Comparison of ENCODE assay signal across 28 cellular contexts in genomic region chr2:142285480-142285879, GRCh38.
"Had no signal": no experiment of that assay in that cellular context is flagged by ENCODE, and none has a peak within 500 bp of the region (broad histone marks: within the 10 kb centered on the region; RNA-seq: fewer than 3 reads in every experiment).

No MANE protein-coding gene starts in this region.

- H3K27me3 Mint-ChIP-seq: naive B cell; progenitor cell of endocrine pancreas; stimulated activated memory B cell treated with anti-CD40 and anti-IgM and Interleukin-4, amounts not matched to agents 10 μg/mL and 1 μg/mL and 100 μg/mL, for 72 hours; stimulated activated naive CD8-positive, alpha-beta T cell treated with anti-CD3 and anti-CD28 coated beads, Interleukin-15, amount 100 ng/mL, for 72 hours had no signal

- H3K4me1 Mint-ChIP-seq: immature natural killer cell; naive B cell; natural killer cell; stimulated activated memory B cell treated with anti-CD40 and anti-IgM and Interleukin-4, amounts not matched to agents 10 μg/mL and 1 μg/mL and 100 μg/mL, for 72 hours; stimulated activated naive CD8-positive, alpha-beta T cell treated with anti-CD3 and anti-CD28 coated beads, Interleukin-15, amount 100 ng/mL, for 72 hours had no signal

- H3K27ac Mint-ChIP-seq: immature natural killer cell; mesothelial cell of epicardium; natural killer cell; nephron progenitor cell; progenitor cell of endocrine pancreas; stimulated activated memory B cell treated with anti-CD40 and anti-IgM and Interleukin-4, amounts not matched to agents 10 μg/mL and 1 μg/mL and 100 μg/mL, for 72 hours; stimulated activated naive CD8-positive, alpha-beta T cell treated with anti-CD3 and anti-CD28 coated beads, Interleukin-15, amount 100 ng/mL, for 72 hours had no signal

- H3K9me3 Mint-ChIP-seq: mesothelial cell of epicardium; nephron progenitor cell; stimulated activated memory B cell treated with anti-CD40 and anti-IgM and Interleukin-4, amounts not matched to agents 10 μg/mL and 1 μg/mL and 100 μg/mL, for 72 hours had no signal

- DNase-seq: hypothalamus; immature natural killer cell; kidney; left colon; left lung; lower lobe of right lung; mammary epithelial cell; mesenchymal stem cell; naive B cell; natural killer cell; nephron progenitor cell; ovary; right lobe of liver; stimulated activated CD4-positive, alpha-beta T cell treated with anti-CD3 and anti-CD28 coated beads, Interleukin-1b, Interleukin-23, amount 100 ng/mL, for 48 hours; stimulated activated CD4-positive, alpha-beta T cell treated with anti-CD3 and anti-CD28 coated beads, Interleukin-2, amount 100 ng/mL, for 48 hours; stimulated activated CD4-positive, alpha-beta T cell treated with anti-CD3 and anti-CD28 coated beads, Interleukin-4, amount 100 ng/mL, for 4 hours; stimulated activated CD8-positive, alpha-beta memory T cell treated with anti-CD3 and anti-CD28 coated beads, Interleukin-4, amount 100 ng/mL, for 48 hours; stimulated activated naive CD4-positive, alpha-beta T cell treated with Interleukin-2 at 50 U/mL for 16 hours; stimulated activated naive CD8-positive, alpha-beta T cell treated with anti-CD3 and anti-CD28 coated beads, Interleukin-15, amount 100 ng/mL, for 72 hours; substantia nigra had no signal

- H3K4me2 ChIP-seq: smooth muscle cell had no signal

- H3K4me1 ChIP-seq: left lung, lower lobe of right lung, right atrium auricular region, right lobe of liver, tibial nerve, upper lobe of left lung, vagina had no signal

- H3K27ac ChIP-seq: left lung, lower lobe of right lung, ovary, right atrium auricular region, right lobe of liver, tibial nerve, upper lobe of left lung, vagina had no signal

- H3K9me3 ChIP-seq: left lung, lower lobe of right lung, ovary, right atrium auricular region, right lobe of liver, tibial nerve, upper lobe of left lung, vagina had no signal

- H3K36me3 ChIP-seq: left lung, lower lobe of right lung, ovary, right atrium auricular region, right lobe of liver, tibial nerve, upper lobe of left lung, vagina had no signal

- H3K4me3 ChIP-seq: left lung, lower lobe of right lung, ovary, right atrium auricular region, right lobe of liver, smooth muscle cell, tibial nerve, upper lobe of left lung, vagina had no signal

- H3K36me3 Mint-ChIP-seq: immature natural killer cell; mesothelial cell of epicardium; naive B cell; natural killer cell; stimulated activated memory B cell treated with anti-CD40 and anti-IgM and Interleukin-4, amounts not matched to agents 10 μg/mL and 1 μg/mL and 100 μg/mL, for 72 hours had no signal

- H3K4me3 Mint-ChIP-seq: immature natural killer cell; mesothelial cell of epicardium; naive B cell; natural killer cell; nephron progenitor cell; stimulated activated memory B cell treated with anti-CD40 and anti-IgM and Interleukin-4, amounts not matched to agents 10 μg/mL and 1 μg/mL and 100 μg/mL, for 72 hours; stimulated activated naive CD8-positive, alpha-beta T cell treated with anti-CD3 and anti-CD28 coated beads, Interleukin-15, amount 100 ng/mL, for 72 hours had no signal

- H3K27me3 ChIP-seq: left lung, ovary, right atrium auricular region, right lobe of liver, tibial nerve, upper lobe of left lung, vagina had no signal
